Comparison of ENCODE assay signal across 24 cellular contexts in the genomic region with DNA sequence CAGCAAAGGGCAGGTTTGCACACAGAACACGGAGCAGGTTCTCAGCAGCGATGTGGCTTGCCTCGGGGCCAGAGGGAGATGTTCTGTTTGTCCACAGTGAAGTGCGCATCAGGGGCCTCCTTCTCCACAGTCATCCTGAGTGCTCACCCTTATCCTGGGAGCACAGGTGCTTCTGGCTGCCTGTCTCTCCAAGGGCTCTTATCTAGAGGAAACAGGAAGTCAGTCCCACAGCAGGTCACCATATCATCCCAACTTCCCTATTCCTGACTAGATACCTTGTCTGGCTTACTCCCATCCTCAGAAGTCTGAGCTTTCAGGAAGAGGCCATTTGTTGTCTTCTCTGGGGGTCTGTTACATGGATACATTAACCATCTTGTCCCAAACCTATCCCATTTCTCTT. TPM values are rescaled to one million over a fixed set of nuclear protein-coding genes. Genes with fewer than 3 reads are reported as not detected.
"Had no signal": no experiment of that assay in that cellular context is flagged by ENCODE, and none has a peak within 500 bp of the region (broad histone marks: within the 10 kb centered on the region; RNA-seq: fewer than 3 reads in every experiment).

A gene (minus strand): TSS at position 174 of the 400 bp plus-strand sequence. CDS start 40 bp downstream, at position 134.

- H3K4me3 Mint-ChIP-seq: activated T-helper 1 cell treated with anti-CD3 and anti-CD28 coated beads, Interleukin-12 subunit alpha, Interleukin-12 subunit beta, Interleukin-2, Interleukin-4 antibody, amounts not matched to agents 30 ng/mL and 10 ng/mL and 1 ng/mL, durations not matched to agents 14 hours and 24 hours and 36 hours; T-helper 1 cell treated with Interleukin-12 subunit alpha and Interleukin-12 subunit beta and Interleukin-4 antibody, amounts not matched to agents 30 μg/mL and 1 μg/mL, for 36 hours had no signal

- H3K36me3 ChIP-seq: prostate gland, right atrium auricular region had no signal

- H3K36me3 Mint-ChIP-seq: activated naive CD4-positive, alpha-beta T cell treated with anti-CD3 and anti-CD28 coated beads, Interleukin-2, amount 50 U/mL, for 72 hours had no signal

- H3K4me3 ChIP-seq: prostate gland, right atrium auricular region had no signal

- H3K9me3 Mint-ChIP-seq: activated naive CD4-positive, alpha-beta T cell treated with anti-CD3 and anti-CD28 coated beads, Interleukin-2, amount 50 U/mL, for 72 hours; activated T-helper 1 cell treated with anti-CD3 and anti-CD28 coated beads, Interleukin-12 subunit alpha, Interleukin-12 subunit beta, Interleukin-2, Interleukin-4 antibody, amounts not matched to agents 30 ng/mL and 10 ng/mL and 1 ng/mL, durations not matched to agents 14 hours and 24 hours and 36 hours; T-helper 1 cell treated with Interleukin-12 subunit alpha and Interleukin-12 subunit beta and Interleukin-4 antibody, amounts not matched to agents 30 μg/mL and 1 μg/mL, for 36 hours had no signal

- H3K27ac Mint-ChIP-seq: activated T-helper 1 cell treated with anti-CD3 and anti-CD28 coated beads, Interleukin-12 subunit alpha, Interleukin-12 subunit beta, Interleukin-2, Interleukin-4 antibody, amounts not matched to agents 30 ng/mL and 10 ng/mL and 1 ng/mL, durations not matched to agents 14 hours and 24 hours and 36 hours; T-helper 1 cell treated with Interleukin-12 subunit alpha and Interleukin-12 subunit beta and Interleukin-4 antibody, amounts not matched to agents 30 μg/mL and 1 μg/mL, for 36 hours had no signal

- H3K9me3 ChIP-seq: prostate gland, right atrium auricular region had no signal

- H3K4me1 ChIP-seq: prostate gland, right atrium auricular region had no signal

- H3K27ac ChIP-seq: prostate gland, right atrium auricular region, VCaP had no signal

- DNase-seq: activated CD4-positive, alpha-beta T cell treated with anti-CD3 and anti-CD28 coated beads, Interleukin-2, amount 50 U/mL, for 1 hour; activated CD4-positive, CD25-positive, alpha-beta regulatory T cell treated with anti-CD3 and anti-CD28 coated beads, Interleukin-2, amount 50 U/mL, for 72 hours; activated gamma-delta T cell treated with Interleukin-2 at 50 U/mL for 16 hours; activated T-cell treated with anti-CD3 and anti-CD28 coated beads for 4 hours; amniotic stem cell; erythroblast; kidney; midbrain; stimulated activated CD4-positive, alpha-beta T cell treated with anti-CD3 and anti-CD28 coated beads, Interleukin-12 subunit alpha, Interleukin-12 subunit beta, amount 100 ng/mL, for 4 hours; stimulated activated CD4-positive, alpha-beta T cell treated with anti-CD3 and anti-CD28 coated beads, Interleukin-1b, Interleukin-23, amount 100 ng/mL, for 48 hours; stimulated activated CD8-positive, alpha-beta memory T cell treated with anti-CD3 and anti-CD28 coated beads, Interleukin-4, amount 100 ng/mL, for 48 hours; stimulated activated naive CD4-positive, alpha-beta T cell; trophoblast cell had no signal

- H3K27me3 ChIP-seq: right atrium auricular region had no signal

RNA-seq across cellular contexts. Expression of the gene that starts here (rescaled TPM):
- total RNA-seq: activated naive CD4-positive, alpha-beta T cell treated with anti-CD3 and anti-CD28 coated beads, Interleukin-2, amount 50 U/mL, for 72 hours; activated T-helper 1 cell treated with anti-CD3 and anti-CD28 coated beads, Interleukin-12 subunit alpha, Interleukin-12 subunit beta, Interleukin-2, Interleukin-4 antibody, amounts not matched to agents 30 ng/mL and 10 ng/mL and 1 ng/mL, durations not matched to agents 14 hours and 24 hours and 36 hours; frontal cortex; left lobe of liver; lung microvascular endothelial cell; osteocyte; right atrium auricular region had no signal
- polyA plus RNA-seq: neural cell had no signal
